1 cellular context compared by ENCODE assay signal in genomic region chr2:218813771-218814460, GRCh38.
TF ChIP-seq lines count a peak whose summit lies in the region.

No MANE protein-coding gene starts in this region.

TF ChIP-seq in HEK293, 187 proteins besides CTCF, POLR2A, EP300 and RAD21:
- TF ChIP-seq PRDM2 (tag by site-specific recombination; IDR thresholded peaks at IDR 0.05; ENCODE audit: borderline replicate concordance) (no peak), ZFP3 (tag by site-specific recombination; IDR thresholded peaks at IDR 0.05; ENCODE audit: low read depth) (no peak), ZNF404 (tag by site-specific recombination; IDR thresholded peaks at IDR 0.05) (no peak), MYNN (tag by site-specific recombination; IDR thresholded peaks at IDR 0.05; ENCODE audit: borderline replicate concordance) (no peak), ZNF274 (IDR thresholded peaks at IDR 0.05; ENCODE audit: low read length) (no peak), ZNF274 (tag by site-specific recombination; IDR thresholded peaks at IDR 0.05; ENCODE audit: borderline replicate concordance) (no peak), REST (tag by site-specific recombination; IDR thresholded peaks at IDR 0.05) (no peak), ZSCAN30 (tag by site-specific recombination; IDR thresholded peaks at IDR 0.05) (no peak), ZNF280C (tag by site-specific recombination; IDR thresholded peaks at IDR 0.05) (no peak), EGR2 (tag by site-specific recombination; IDR thresholded peaks at IDR 0.05; ENCODE audit: low read depth) (peak; percentile 63; the same call in 1 of the 2 replicates), ZNF513 (tag by site-specific recombination; IDR thresholded peaks at IDR 0.05) (no peak), ZFHX2 (tag by site-specific recombination; conservative IDR thresholded peaks at IDR 0.05) (peak; percentile 72)
